ENCODE assay signal across 1 cellular context in genomic region chr16:67697813-67698212, GRCh38.
TF ChIP-seq lines count a peak whose summit lies in the region.

No MANE protein-coding gene starts in this region.

TF ChIP-seq in HepG2, 621 proteins besides CTCF, POLR2A, EP300 and RAD21:
- no peak for TF ChIP-seq ZNF333 (CRISPR knock-in tag; IDR thresholded peaks at IDR 0.05; ENCODE audit: borderline replicate concordance)
- no peak for TF ChIP-seq KAT2B (IDR thresholded peaks at IDR 0.05; ENCODE audit: borderline replicate concordance, low read depth, low read length)
- TF ChIP-seq NFIC (IDR thresholded peaks at IDR 0.05; ENCODE audit: low read length) = no peak
- TF ChIP-seq CEBPZ (IDR thresholded peaks at IDR 0.05; ENCODE audit: low read length) = no peak
- TF ChIP-seq, protein P1, sequence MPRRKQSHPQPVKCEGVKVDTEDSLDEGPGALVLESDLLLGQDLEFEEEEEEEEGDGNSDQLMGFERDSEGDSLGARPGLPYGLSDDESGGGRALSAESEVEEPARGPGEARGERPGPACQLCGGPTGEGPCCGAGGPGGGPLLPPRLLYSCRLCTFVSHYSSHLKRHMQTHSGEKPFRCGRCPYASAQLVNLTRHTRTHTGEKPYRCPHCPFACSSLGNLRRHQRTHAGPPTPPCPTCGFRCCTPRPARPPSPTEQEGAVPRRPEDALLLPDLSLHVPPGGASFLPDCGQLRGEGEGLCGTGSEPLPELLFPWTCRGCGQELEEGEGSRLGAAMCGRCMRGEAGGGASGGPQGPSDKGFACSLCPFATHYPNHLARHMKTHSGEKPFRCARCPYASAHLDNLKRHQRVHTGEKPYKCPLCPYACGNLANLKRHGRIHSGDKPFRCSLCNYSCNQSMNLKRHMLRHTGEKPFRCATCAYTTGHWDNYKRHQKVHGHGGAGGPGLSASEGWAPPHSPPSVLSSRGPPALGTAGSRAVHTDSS (CRISPR knock-in tag; conservative IDR thresholded peaks at IDR 0.05) = no peak
- no peak for TF ChIP-seq ARHGAP35 (CRISPR knock-in tag; IDR thresholded peaks at IDR 0.05; ENCODE audit: borderline replicate concordance)
- TF ChIP-seq KMT2B (CRISPR knock-in tag; IDR thresholded peaks at IDR 0.05) = no peak
- TF ChIP-seq, protein P2, sequence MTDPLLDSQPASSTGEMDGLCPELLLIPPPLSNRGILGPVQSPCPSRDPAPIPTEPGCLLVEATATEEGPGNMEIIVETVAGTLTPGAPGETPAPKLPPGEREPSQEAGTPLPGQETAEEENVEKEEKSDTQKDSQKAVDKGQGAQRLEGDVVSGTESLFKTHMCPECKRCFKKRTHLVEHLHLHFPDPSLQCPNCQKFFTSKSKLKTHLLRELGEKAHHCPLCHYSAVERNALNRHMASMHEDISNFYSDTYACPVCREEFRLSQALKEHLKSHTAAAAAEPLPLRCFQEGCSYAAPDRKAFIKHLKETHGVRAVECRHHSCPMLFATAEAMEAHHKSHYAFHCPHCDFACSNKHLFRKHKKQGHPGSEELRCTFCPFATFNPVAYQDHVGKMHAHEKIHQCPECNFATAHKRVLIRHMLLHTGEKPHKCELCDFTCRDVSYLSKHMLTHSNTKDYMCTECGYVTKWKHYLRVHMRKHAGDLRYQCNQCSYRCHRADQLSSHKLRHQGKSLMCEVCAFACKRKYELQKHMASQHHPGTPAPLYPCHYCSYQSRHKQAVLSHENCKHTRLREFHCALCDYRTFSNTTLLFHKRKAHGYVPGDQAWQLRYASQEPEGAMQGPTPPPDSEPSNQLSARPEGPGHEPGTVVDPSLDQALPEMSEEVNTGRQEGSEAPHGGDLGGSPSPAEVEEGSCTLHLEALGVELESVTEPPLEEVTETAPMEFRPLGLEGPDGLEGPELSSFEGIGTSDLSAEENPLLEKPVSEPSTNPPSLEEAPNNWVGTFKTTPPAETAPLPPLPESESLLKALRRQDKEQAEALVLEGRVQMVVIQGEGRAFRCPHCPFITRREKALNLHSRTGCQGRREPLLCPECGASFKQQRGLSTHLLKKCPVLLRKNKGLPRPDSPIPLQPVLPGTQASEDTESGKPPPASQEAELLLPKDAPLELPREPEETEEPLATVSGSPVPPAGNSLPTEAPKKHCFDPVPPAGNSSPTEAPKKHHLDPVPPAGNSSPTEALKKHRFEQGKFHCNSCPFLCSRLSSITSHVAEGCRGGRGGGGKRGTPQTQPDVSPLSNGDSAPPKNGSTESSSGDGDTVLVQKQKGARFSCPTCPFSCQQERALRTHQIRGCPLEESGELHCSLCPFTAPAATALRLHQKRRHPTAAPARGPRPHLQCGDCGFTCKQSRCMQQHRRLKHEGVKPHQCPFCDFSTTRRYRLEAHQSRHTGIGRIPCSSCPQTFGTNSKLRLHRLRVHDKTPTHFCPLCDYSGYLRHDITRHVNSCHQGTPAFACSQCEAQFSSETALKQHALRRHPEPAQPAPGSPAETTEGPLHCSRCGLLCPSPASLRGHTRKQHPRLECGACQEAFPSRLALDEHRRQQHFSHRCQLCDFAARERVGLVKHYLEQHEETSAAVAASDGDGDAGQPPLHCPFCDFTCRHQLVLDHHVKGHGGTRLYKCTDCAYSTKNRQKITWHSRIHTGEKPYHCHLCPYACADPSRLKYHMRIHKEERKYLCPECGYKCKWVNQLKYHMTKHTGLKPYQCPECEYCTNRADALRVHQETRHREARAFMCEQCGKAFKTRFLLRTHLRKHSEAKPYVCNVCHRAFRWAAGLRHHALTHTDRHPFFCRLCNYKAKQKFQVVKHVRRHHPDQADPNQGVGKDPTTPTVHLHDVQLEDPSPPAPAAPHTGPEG (CRISPR knock-in tag; IDR thresholded peaks at IDR 0.05) = no peak
